In the genomic region with DNA sequence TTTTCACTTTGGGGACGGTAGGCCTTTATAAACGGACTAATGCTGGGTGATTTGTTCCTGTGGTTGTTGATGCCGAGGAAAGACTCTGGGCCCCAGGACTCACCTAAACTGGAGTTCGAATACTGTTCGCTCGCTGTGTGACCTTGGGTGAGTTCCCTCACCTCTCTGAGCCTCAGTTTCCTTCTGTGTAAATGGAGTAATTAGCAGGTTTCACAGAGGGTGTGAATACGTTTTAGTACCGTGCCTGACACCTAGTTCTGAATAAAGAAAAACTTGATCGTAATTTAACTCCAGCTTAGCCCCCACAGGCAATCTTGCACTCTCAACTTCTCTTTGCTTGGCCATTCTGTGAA, we compare ENCODE assay signal across 8 cellular contexts. TPM values are rescaled to one million over a fixed set of nuclear protein-coding genes. Genes with fewer than 3 reads are reported as not detected.
DNase-seq lines count a peak whose midpoint lies in the region; ATAC-seq lines count a peak whose summit lies in the region.

No MANE protein-coding gene starts in this region.

- H3K27me3 ChIP-seq in HUES48 (ENCODE audit: control insufficient read depth, insufficient read depth, low read length) = no peaks in the 10 kb centered on the region

- ATAC-seq in stimulated activated naive CD8-positive, alpha-beta T cell treated with anti-CD3 and anti-CD28 coated beads, Interleukin-15, amount 100 ng/mL, for 72 hours = no peak

- H3K9me3 Mint-ChIP-seq in activated naive CD8-positive, alpha-beta T cell (ENCODE audit: low read depth) = no peaks in the 10 kb centered on the region
- no peaks in the 10 kb centered on the region for H3K9me3 Mint-ChIP-seq in immature natural killer cell
- no peaks in the 10 kb centered on the region for H3K9me3 Mint-ChIP-seq in stimulated activated naive CD8-positive, alpha-beta T cell treated with anti-CD3 and anti-CD28 coated beads, Interleukin-15, amount 100 ng/mL, for 72 hours

- no peaks in the 10 kb centered on the region for H3K9me3 ChIP-seq in HUES48 (ENCODE audit: control insufficient read depth, insufficient read depth, low read length)

- H3K27ac Mint-ChIP-seq in activated naive CD8-positive, alpha-beta T cell = peak overlapping the region; percentile 99
- peak overlapping the region; percentile 93 to 100 (median 99) for H3K27ac Mint-ChIP-seq in immature natural killer cell
- H3K27ac Mint-ChIP-seq in stimulated activated naive CD8-positive, alpha-beta T cell treated with anti-CD3 and anti-CD28 coated beads, Interleukin-15, amount 100 ng/mL, for 72 hours = peak overlapping the region; percentile 99 to 100

- peak overlapping the region; percentile 98 for H3K4me3 Mint-ChIP-seq in activated naive CD8-positive, alpha-beta T cell
- H3K4me3 Mint-ChIP-seq in immature natural killer cell = peak overlapping the region; percentile 90 to 97 (median 94)
- H3K4me3 Mint-ChIP-seq in stimulated activated naive CD8-positive, alpha-beta T cell treated with anti-CD3 and anti-CD28 coated beads, Interleukin-15, amount 100 ng/mL, for 72 hours = peak overlapping the region; percentile 98 to 99

- H3K36me3 Mint-ChIP-seq in activated naive CD8-positive, alpha-beta T cell = no peaks in the 10 kb centered on the region
- no peaks in the 10 kb centered on the region for H3K36me3 Mint-ChIP-seq in immature natural killer cell

- H3K36me3 ChIP-seq in HUES48 (ENCODE audit: control insufficient read depth, insufficient read depth, low read length) = peaks cover 12% of the 10 kb centered on the region

- no peaks in the 10 kb centered on the region for H3K27me3 Mint-ChIP-seq in activated naive CD8-positive, alpha-beta T cell
- peaks cover 8 to 12% (median 10%) of the 10 kb centered on the region in 3 donors for H3K27me3 Mint-ChIP-seq in immature natural killer cell (ENCODE audit: low read depth in 3 of 3)
- H3K27me3 Mint-ChIP-seq in stimulated activated naive CD8-positive, alpha-beta T cell treated with anti-CD3 and anti-CD28 coated beads, Interleukin-15, amount 100 ng/mL, for 72 hours = no peaks in the 10 kb centered on the region

- peaks cover 49% of the 10 kb centered on the region for H3K4me1 Mint-ChIP-seq in activated naive CD8-positive, alpha-beta T cell (ENCODE audit: low read depth)
- peaks cover 56 to 62% of the 10 kb centered on the region in 2 donors for H3K4me1 Mint-ChIP-seq in immature natural killer cell
- peaks cover 52% of the 10 kb centered on the region for H3K4me1 Mint-ChIP-seq in stimulated activated naive CD8-positive, alpha-beta T cell treated with anti-CD3 and anti-CD28 coated beads, Interleukin-15, amount 100 ng/mL, for 72 hours

- H3K4me1 ChIP-seq in HUES48 (ENCODE audit: control insufficient read depth, insufficient read depth, low read length) = peaks cover 16% of the 10 kb centered on the region

- DNase-seq in immature natural killer cell (no peak), SKM-1 treated with dmso at 0.1 percent for 144 hours (lab: John Stamatoyannopoulos, UW; ENCODE audit: unreplicated experiment) (no peak), glomerular visceral epithelial cell (ENCODE audit: extremely low spot score) (no peak), AG20443 (ENCODE audit: low spot score) (no peak), NCI-H446 (lab: John Stamatoyannopoulos, UW) (no peak)
- DNase-seq in stimulated activated naive CD8-positive, alpha-beta T cell treated with anti-CD3 and anti-CD28 coated beads, Interleukin-15, amount 100 ng/mL, for 72 hours = no peak

- peak overlapping the region; percentile 86 for H3K4me3 ChIP-seq in HUES48 (ENCODE audit: low read depth, low read length)

- H3K27ac ChIP-seq in HUES48 (ENCODE audit: low read depth, low read length) = peak overlapping the region; percentile 83

- H3K9ac ChIP-seq in HUES48 (ENCODE audit: low read depth, low read length) = peak overlapping the region; percentile 81

RNA-seq across cellular contexts. Expression of a gene that starts 0.5 kb away (rescaled TPM):
- polyA plus RNA-seq in immature natural killer cell = 10 to 100 TPM; 25.3 to 41.2 (median 34.2) TPM

RNA-seq across cellular contexts. Expression of a gene that starts 0.8 kb away (rescaled TPM):
- polyA plus RNA-seq in immature natural killer cell = 100 to 1,000 TPM in 2 of 3 donors, 10 to 100 TPM in 1; 59.7 to 204 (median 127) TPM
